ENCODE assay signal across 8 cellular contexts in the genomic region with DNA sequence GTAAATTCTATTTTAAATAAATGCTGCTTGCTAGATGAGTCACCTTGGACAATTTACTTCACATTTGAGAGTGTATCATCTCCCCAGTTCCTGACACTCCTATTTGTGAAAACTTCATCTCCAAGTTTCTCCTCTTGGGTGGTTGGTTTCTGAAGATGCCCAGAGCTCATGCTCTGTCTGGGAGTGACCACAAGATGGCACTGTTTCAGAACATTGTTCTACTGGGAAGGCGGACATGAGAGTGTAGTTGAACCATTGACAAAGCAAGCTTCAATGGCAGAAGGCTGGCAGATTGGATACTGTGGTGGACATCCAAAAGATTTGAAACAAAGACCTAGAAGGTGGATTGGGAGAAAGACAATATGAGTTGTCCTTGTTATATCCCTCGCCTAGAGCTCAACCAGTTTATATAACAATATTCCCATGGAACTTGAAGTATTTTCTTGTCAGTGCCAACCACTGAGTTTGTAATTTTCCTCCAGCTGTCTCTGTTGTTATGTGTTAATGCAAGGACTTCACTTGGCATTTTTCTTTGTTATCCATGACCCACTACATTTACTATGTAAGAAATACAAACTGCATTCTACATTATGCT.
DNase-seq lines count a peak whose midpoint lies in the region; ATAC-seq and TF ChIP-seq lines count a peak whose summit lies in the region.

No MANE protein-coding gene starts in this region.

- H3K4me3 ChIP-seq in DOHH2 (ENCODE audit: low read length) (no peak overlapping the region), left ventricle myocardium inferior (no peak overlapping the region)

- no peaks in the 10 kb centered on the region for H3K27me3 ChIP-seq in DOHH2 (ENCODE audit: control insufficient read depth, low read length)
- H3K27me3 ChIP-seq in left ventricle myocardium inferior (ENCODE audit: low read depth): no peaks in the 10 kb centered on the region

- H4K20me1 ChIP-seq in DOHH2 (ENCODE audit: control insufficient read depth, insufficient read depth, low read depth, low read length): no peaks in the 10 kb centered on the region

- H3K9me3 ChIP-seq in DOHH2 (ENCODE audit: control insufficient read depth, insufficient read depth, low read length) (no peaks in the 10 kb centered on the region), left ventricle myocardium inferior (replicated peaks) (peaks cover 5% of the 10 kb centered on the region)

- no peaks in the 10 kb centered on the region for H3K79me2 ChIP-seq in DOHH2 (ENCODE audit: control insufficient read depth, low read length)

- TF ChIP-seq CTCF in DOHH2 (IDR thresholded peaks at IDR 0.05; ENCODE audit: low read depth, low read length, poor library complexity, severe bottlenecking): peak; percentile 84
- peak; percentile 83 for TF ChIP-seq CTCF in left ventricle myocardium inferior (IDR thresholded peaks at IDR 0.05; ENCODE audit: borderline replicate concordance)

- ATAC-seq in GM19395 (IDR thresholded peaks at IDR 0.05; ENCODE audit: unreplicated experiment) (peak; percentile 92), HG03280 (IDR thresholded peaks at IDR 0.05; ENCODE audit: unreplicated experiment) (peak; percentile 85), sciatic nerve (peak; percentile 76)

- H3K4me1 Mint-ChIP-seq in activated naive CD4-positive, alpha-beta T cell treated with anti-CD3 and anti-CD28 coated beads, Interleukin-2, amount 10 ng/mL, durations not matched to agents 7 days and 5 days: peaks cover 5% of the 10 kb centered on the region

- H3F3A ChIP-seq in DOHH2 (ENCODE audit: control insufficient read depth, insufficient read depth): no peaks in the 10 kb centered on the region

- no peaks in the 10 kb centered on the region for H3K9me3 Mint-ChIP-seq in activated naive CD4-positive, alpha-beta T cell treated with anti-CD3 and anti-CD28 coated beads, Interleukin-2, amount 10 ng/mL, durations not matched to agents 7 days and 5 days

- H3K27me3 Mint-ChIP-seq in activated naive CD4-positive, alpha-beta T cell treated with anti-CD3 and anti-CD28 coated beads, Interleukin-2, amount 10 ng/mL, durations not matched to agents 7 days and 5 days: no peaks in the 10 kb centered on the region

- H3K27ac ChIP-seq in DOHH2 (ENCODE audit: low read depth, low read length): no peak overlapping the region
- no peak overlapping the region for H3K27ac ChIP-seq in left ventricle myocardium inferior (replicated peaks)

- H3K36me3 ChIP-seq in DOHH2 (ENCODE audit: control insufficient read depth, low read length): no peaks in the 10 kb centered on the region
- H3K36me3 ChIP-seq in left ventricle myocardium inferior: no peaks in the 10 kb centered on the region

- intact Hi-C loops in left ventricle myocardium inferior (cut with micrococcal nuclease): no loop called here
- intact Hi-C loops in sciatic nerve (cut with DNase I): no loop called here

- CTCF ChIA-PET in activated naive CD4-positive, alpha-beta T cell treated with anti-CD3 and anti-CD28 coated beads, Interleukin-2, amount 10 ng/mL, durations not matched to agents 7 days and 5 days (lab: Charles Lee): interaction anchor here (0.6 to 1.3 kb wide), 8 partner anchors 8 to 1306 kb away, joined by 3 to 4 read pairs (median 3); no protein-coding TSS in a partner anchor

- H3K27ac Mint-ChIP-seq in activated naive CD4-positive, alpha-beta T cell treated with anti-CD3 and anti-CD28 coated beads, Interleukin-2, amount 10 ng/mL, durations not matched to agents 7 days and 5 days: no peak overlapping the region

- no peak overlapping the region for H3K4me2 ChIP-seq in DOHH2 (ENCODE audit: low read length)

- no peaks in the 10 kb centered on the region for H3K4me1 ChIP-seq in DOHH2 (ENCODE audit: control insufficient read depth, low read length)
- H3K4me1 ChIP-seq in left ventricle myocardium inferior: no peaks in the 10 kb centered on the region

- DNase-seq in NCI-H510A treated with DMSO at 0.1 percent for 48 hours (lab: John Stamatoyannopoulos, UW) (peak; percentile 66), left ventricle myocardium inferior (no peak), sciatic nerve (ENCODE audit: low spot score) (no peak), activated gamma-delta T cell treated with Interleukin-2 at 50 U/mL for 16 hours (no peak)
- DNase-seq in activated naive CD4-positive, alpha-beta T cell treated with anti-CD3 and anti-CD28 coated beads, Interleukin-2, amount 10 ng/mL, durations not matched to agents 7 days and 5 days: peak; percentile 50

- no peak overlapping the region for H3K4me3 Mint-ChIP-seq in activated naive CD4-positive, alpha-beta T cell treated with anti-CD3 and anti-CD28 coated beads, Interleukin-2, amount 10 ng/mL, durations not matched to agents 7 days and 5 days

- no peaks in the 10 kb centered on the region for H3K9me2 ChIP-seq in DOHH2 (replicated peaks; ENCODE audit: control insufficient read depth, low read length)

- H3K36me3 Mint-ChIP-seq in activated naive CD4-positive, alpha-beta T cell treated with anti-CD3 and anti-CD28 coated beads, Interleukin-2, amount 10 ng/mL, durations not matched to agents 7 days and 5 days: no peaks in the 10 kb centered on the region

Comparison
In these comparisons a context has a peak if more than half of its experiments do, and no peak if none do; other contexts are left out.
1. DNase-seq: peak in NCI-H510A treated with DMSO at 0.1 percent for 48 hours (single experiment) and activated naive CD4-positive, alpha-beta T cell treated with anti-CD3 and anti-CD28 coated beads, Interleukin-2, amount 10 ng/mL, durations not matched to agents 7 days and 5 days (single experiment); none in left ventricle myocardium inferior (single experiment), sciatic nerve (single experiment) and activated gamma-delta T cell treated with Interleukin-2 at 50 U/mL for 16 hours (single experiment).
2. Peak in every context shown above with its lines, with median percentiles within 50 percentile points of each other: ATAC-seq.